19 cellular contexts compared by ENCODE assay signal in genomic region chr15:86021281-86022264, GRCh38. TPM values are rescaled to one million over a fixed set of nuclear protein-coding genes. Genes with fewer than 3 reads are reported as not detected.
DNase-seq lines count a peak whose midpoint lies in the region; ATAC-seq lines count a peak whose summit lies in the region.
"Had no signal": no experiment of that assay in that cellular context is flagged by ENCODE, and none has a peak within 500 bp of the region (broad histone marks: within the 10 kb centered on the region; RNA-seq: fewer than 3 reads in every experiment).

No MANE protein-coding gene starts in this region.

- in situ Hi-C loops in Caki2 (cut with HindIII; ENCODE audit: low pct_unique_long_range_greater_than_20kb, low sequenced_read_pairs): no loop called here

- DNase-seq in Caki2 (ENCODE audit: low read depth) (peak; percentile 33), HT-29 (ENCODE audit: low spot score) (peak; percentile 88), amniotic epithelial cell (ENCODE audit: low read depth) (peak; percentile 5), myocyte (ENCODE audit: low read depth) (peak; percentile 90), SKM-1 (lab: John Stamatoyannopoulos, UW; ENCODE audit: unreplicated experiment) (no peak), GOT3 (lab: John Stamatoyannopoulos, UW) (no peak)
- DNase-seq: activated gamma-delta T cell treated with Interleukin-2 at 50 U/mL for 16 hours; caudate nucleus; CD4-positive, CD25-positive, alpha-beta regulatory T cell; GDM1; natural killer cell; NK-92 treated with Interleukin-12 subunit alpha and Interleukin-12 subunit beta, amount 100 ng/mL, for 24 hours; stimulated activated CD4-positive, alpha-beta T cell treated with anti-CD3 and anti-CD28 coated beads, Interleukin-2, amount 100 ng/mL, for 48 hours; upper lobe of left lung had no signal

- ATAC-seq in GM21526 (IDR thresholded peaks at IDR 0.05; ENCODE audit: low FRiP score, unreplicated experiment): no peak
- no peak for ATAC-seq in HG03025 (IDR thresholded peaks at IDR 0.05; ENCODE audit: low FRiP score, unreplicated experiment)
- ATAC-seq: natural killer cell had no signal

RNA-seq across cellular contexts. Expression of gene AGBL1, which starts 58.1 kb away (rescaled TPM):
- total RNA-seq in Caki2 (2014; rRNA removed; shearing (Covaris generic); ENCODE audit: low replicate concordance): not detected in 2 replicates
- not detected in 2 replicates for total RNA-seq in HT-29 (2014; rRNA removed; shearing (Covaris generic))
- 0.21 and 3.3 TPM in 2 replicates for total RNA-seq in myocyte
- polyA plus RNA-seq in myocyte (2012): 0.19 TPM
- total RNA-seq: activated CD8-positive, alpha-beta memory T cell treated with anti-CD3 and anti-CD28 coated beads for 36 hours; CD4-positive, CD25-positive, alpha-beta regulatory T cell; glomerular endothelial cell; natural killer cell; SK-MEL-5 had no signal
- polyA plus RNA-seq: CD4-positive, CD25-positive, alpha-beta regulatory T cell had no signal

Comparison
In these comparisons a context has a peak if more than half of its experiments do, and no peak if none do; other contexts are left out.
1. DNase-seq: peak in Caki2 (single experiment), HT-29 (single experiment), amniotic epithelial cell (single experiment) and myocyte (single experiment); none in SKM-1 (single experiment) and GOT3 (single experiment).